ENCODE assay signal across 8 cellular contexts in the genomic region with DNA sequence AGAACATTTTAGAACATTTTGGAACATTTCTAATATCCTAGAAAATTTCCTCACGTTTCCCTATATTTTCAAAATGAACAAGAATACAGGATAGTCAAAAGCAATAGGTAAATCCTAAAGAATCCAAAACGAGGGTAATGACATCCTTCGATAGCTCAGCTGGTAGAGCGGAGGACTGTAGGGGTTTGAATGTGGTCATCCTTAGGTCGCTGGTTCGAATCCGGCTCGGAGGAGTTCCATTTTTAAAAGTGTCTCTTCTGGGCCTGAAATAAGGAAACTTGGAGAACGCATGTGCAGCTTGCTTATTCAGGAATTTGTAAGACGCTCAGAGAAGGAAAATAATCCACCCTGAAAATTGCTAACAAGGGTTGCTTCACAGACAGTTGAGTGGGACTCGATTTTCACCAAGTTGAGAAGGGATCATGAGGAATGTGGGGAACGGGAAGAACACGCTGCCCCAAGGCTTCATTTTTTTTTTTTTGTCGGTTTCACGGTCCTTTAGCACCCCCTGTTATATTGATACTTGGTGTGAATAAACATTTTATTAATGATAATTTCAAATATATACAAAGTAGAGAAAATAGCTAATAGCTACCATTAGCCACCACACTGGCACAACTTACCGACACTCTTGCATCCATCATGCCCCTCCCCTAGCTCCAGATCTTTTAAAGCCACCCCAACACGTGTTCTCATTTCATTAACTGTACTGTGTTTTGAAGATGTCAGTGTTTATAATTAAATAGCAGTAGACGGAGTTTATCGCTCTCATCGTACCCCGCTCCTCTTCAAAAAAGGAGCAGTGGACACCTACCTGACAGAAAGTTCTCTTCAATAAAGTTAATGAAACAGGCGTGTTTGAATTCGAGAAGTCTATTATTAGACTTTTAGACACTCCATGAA. TPM values are rescaled to one million over a fixed set of nuclear protein-coding genes. Genes with fewer than 3 reads are reported as not detected.
DNase-seq lines count a peak whose midpoint lies in the region; ATAC-seq and TF ChIP-seq lines count a peak whose summit lies in the region.

No MANE protein-coding gene starts in this region.

- H3K4me1 ChIP-seq in lower lobe of right lung (peaks cover 19% of the 10 kb centered on the region), transverse colon (peaks cover 6 to 23% (median 8%) of the 10 kb centered on the region in 4 donors)

- H3K36me3 ChIP-seq in lower lobe of right lung, result peaks cover 22% of the 10 kb centered on the region
- H3K36me3 ChIP-seq in transverse colon, result peaks cover 0 to 19% (median 5%) of the 10 kb centered on the region in 4 donors

- peak overlapping the region; percentile 94 for H3K27ac ChIP-seq in lower lobe of right lung
- peak overlapping the region; percentile 89 to 92 (median 90) for H3K27ac ChIP-seq in transverse colon

- H3K4me3 ChIP-seq in astrocyte of the spinal cord (ENCODE audit: low read depth, low read length) (peak overlapping the region; percentile 99), lower lobe of right lung (peak overlapping the region; percentile 91), transverse colon (peak overlapping the region in 2 of 4 donors; percentile 86 to 96)

- peak; percentile 80 for DNase-seq in activated CD4-positive, alpha-beta T cell treated with anti-CD3 and anti-CD28 coated beads for 48 hours
- no peak for DNase-seq in activated CD4-positive, alpha-beta T cell treated with anti-CD3 and anti-CD28 coated beads for 4 hours
- DNase-seq in NCI-H526 treated with DMSO at 0.1 percent for 48 hours (lab: John Stamatoyannopoulos, UW), result peak; percentile 4
- DNase-seq in astrocyte of the spinal cord (ENCODE audit: low read depth, low spot score), result peak; percentile 69
- DNase-seq in lower lobe of right lung, result no peak
- no peak for DNase-seq in transverse colon

- no peak for TF ChIP-seq EP300 in transverse colon (IDR thresholded peaks at IDR 0.05; ENCODE audit: low read depth)

- WGBS in transverse colon (ENCODE audit: low coverage in 1 of 2), 2 donors, result 23 to 40% methylated on average over 19 to 23 of the region's 23 CpGs

- no peak for TF ChIP-seq POLR2A in transverse colon (IDR thresholded peaks at IDR 0.05)

- H3K9me3 ChIP-seq in lower lobe of right lung, result no peaks in the 10 kb centered on the region
- H3K9me3 ChIP-seq in transverse colon, result no peaks in the 10 kb centered on the region

- H3K27me3 ChIP-seq in lower lobe of right lung (ENCODE audit: low read depth) (peaks cover 29% of the 10 kb centered on the region), transverse colon (peaks cover 51% of the 10 kb centered on the region)

- ATAC-seq in lower lobe of right lung (no peak), GM21717 (IDR thresholded peaks at IDR 0.05; ENCODE audit: unreplicated experiment) (no peak), HG03045 (IDR thresholded peaks at IDR 0.05; ENCODE audit: unreplicated experiment) (no peak)

- in situ Hi-C loops in astrocyte of the spinal cord (cut with HindIII; ENCODE audit: low sequenced_read_pairs), result no loop called here
- in situ Hi-C loops in transverse colon (cut with MboI; ENCODE audit: low pct_ligation_motif_present in 1 of 4, low pct_unique_long_range_greater_than_20kb in 1 of 4, low sequenced_read_pairs in 3 of 4), result loop anchor here in 2 of 4 donors (10.0 to 25.0 kb wide), 2 partner anchors 260 to 1267 kb away; a partner anchor contains a TSS

- TF ChIP-seq CTCF in astrocyte of the spinal cord (IDR thresholded peaks at IDR 0.05; ENCODE audit: low read depth, low read length) (no peak), lower lobe of right lung (IDR thresholded peaks at IDR 0.05) (no peak), transverse colon (IDR thresholded peaks at IDR 0.05) (no peak)

- intact Hi-C loops in lower lobe of right lung (cut with DNase I), result loop anchor here (10.0 kb wide), 1 partner anchor 260 kb away; no protein-coding TSS in a partner anchor
- intact Hi-C loops in transverse colon (cut with DNase I; ENCODE audit: low total_unique reads), result no loop called here

RNA-seq across cellular contexts. Expression of a gene that starts 1.8 kb away (rescaled TPM):
- total RNA-seq in lower lobe of right lung (13.5 TPM), transverse colon (10 to 100 TPM in 3 of 4 donors, 1 to 10 TPM in 1; 5.6 to 16.5 (median 12.4) TPM)

RNA-seq across cellular contexts. Expression of a gene that starts 56.8 kb away (rescaled TPM):
- total RNA-seq in lower lobe of right lung (42.9 TPM), transverse colon (10 to 100 TPM; 20.3 to 69.6 (median 62.8) TPM)

Comparison
In these comparisons a context has a peak if more than half of its experiments do, and no peak if none do; other contexts are left out.
1. DNase-seq: peak in activated CD4-positive, alpha-beta T cell treated with anti-CD3 and anti-CD28 coated beads for 48 hours (single experiment), NCI-H526 treated with DMSO at 0.1 percent for 48 hours (single experiment) and astrocyte of the spinal cord (single experiment); none in activated CD4-positive, alpha-beta T cell treated with anti-CD3 and anti-CD28 coated beads for 4 hours (0 of 2), lower lobe of right lung (single experiment) and transverse colon (single experiment).